8 cellular contexts compared by ENCODE assay signal in genomic region chr1:228102791-228103620, GRCh38. TPM values are rescaled to one million over a fixed set of nuclear protein-coding genes. Genes with fewer than 3 reads are reported as not detected.
DNase-seq lines count a peak whose midpoint lies in the region; ATAC-seq and TF ChIP-seq lines count a peak whose summit lies in the region.

TSS of gene C1orf35 (minus strand) at chr1:228103325. CDS start at chr1:228103227, 98 bp downstream.

- 0% methylated on average over 95 to 104 of the region's 104 CpGs for WGBS in adipose tissue, 3 donors
- 0 to 1% (median 0%) methylated on average over 37 to 104 of the region's 104 CpGs for WGBS in heart left ventricle, 4 donors
- WGBS in upper lobe of left lung, 2 donors = 0% methylated on average over 29 of the region's 104 CpGs; no CpG with 5 or more reads in 1 of the 2 donors

- intact Hi-C loops in heart left ventricle (cut with DNase I) (loop anchor here in 1 of 10 donors (2.0 kb wide), 1 partner anchor 20 kb away; the partner anchor contains the start of gene ARF1), posterior cingulate gyrus (cut with DNase I) (loop anchor here (2.0 kb wide), 1 partner anchor 20 kb away; the partner anchor contains the start of gene ARF1)

- H3K4me1 ChIP-seq in heart left ventricle = peaks cover 0 to 42% (median 25%) of the 10 kb centered on the region in 12 donors
- peaks cover 21 to 41% (median 25%) of the 10 kb centered on the region in 4 donors for H3K4me1 ChIP-seq in upper lobe of left lung

- no peaks in the 10 kb centered on the region for H3K9me3 ChIP-seq in heart left ventricle
- H3K9me3 ChIP-seq in upper lobe of left lung = no peaks in the 10 kb centered on the region

- TF ChIP-seq POLR2A in GM15510 (IDR thresholded peaks at IDR 0.05; ENCODE audit: borderline replicate concordance, extremely low read depth, insufficient read length) (peak; percentile 56), heart left ventricle (IDR thresholded peaks at IDR 0.05) (peak in 1 of 2 donors; percentile 61), upper lobe of left lung (IDR thresholded peaks at IDR 0.05) (peak in 3 of 4 donors; percentile 67 to 84 (median 72))

- TF ChIP-seq CTCF in heart left ventricle (IDR thresholded peaks at IDR 0.05) = no peak
- peak in 3 of 6 experiments; percentile 19 to 55 (median 35) for TF ChIP-seq CTCF in upper lobe of left lung (IDR thresholded peaks at IDR 0.05)

- peak; percentile 68 for ATAC-seq in HG02884 (IDR thresholded peaks at IDR 0.05; ENCODE audit: unreplicated experiment)
- ATAC-seq in heart left ventricle = peak; percentile 85 to 93 (median 88)
- ATAC-seq in upper lobe of left lung (ENCODE audit: low FRiP score in 2 of 2) = peak; percentile 88 to 93

- peak within 1 kb of the TSS; percentile 62 to 99 (median 92) for H3K4me3 ChIP-seq in heart left ventricle
- peak within 1 kb of the TSS; percentile 83 to 98 (median 88) for H3K4me3 ChIP-seq in upper lobe of left lung

- H3K27me3 ChIP-seq in heart left ventricle (no peaks in the 10 kb centered on the region), upper lobe of left lung (no peaks in the 10 kb centered on the region)

- H3K36me3 ChIP-seq in heart left ventricle (peaks cover 0 to 60% (median 51%) of the 10 kb centered on the region in 9 donors), upper lobe of left lung (peaks cover 15 to 56% (median 42%) of the 10 kb centered on the region in 4 donors)

- peak in 1 of 4 donors; percentile 41 for TF ChIP-seq EP300 in upper lobe of left lung (IDR thresholded peaks at IDR 0.05)

- peak within 1 kb of the TSS; percentile 66 for H3K27ac ChIP-seq in adipose tissue (ENCODE audit: low read depth, low read length)
- H3K27ac ChIP-seq in heart left ventricle = peak within 1 kb of the TSS; percentile 55 to 97 (median 89)
- H3K27ac ChIP-seq in upper lobe of left lung = peak within 1 kb of the TSS; percentile 91 to 94 (median 92)

- DNase-seq in NCI-H146 treated with DMSO at 0.1 percent for 48 hours (lab: John Stamatoyannopoulos, UW; ENCODE audit: unreplicated experiment) = peak; percentile 82
- DNase-seq in T-helper 1 cell = peak; percentile 85 to 94 (median 92)
- peak; percentile 92 to 97 (median 94) for DNase-seq in heart left ventricle
- DNase-seq in posterior cingulate gyrus = peak; percentile 81 to 98 (median 89)
- peak; percentile 93 to 99 for DNase-seq in upper lobe of left lung

RNA-seq across cellular contexts. Expression of gene C1orf35, which starts in this region (rescaled TPM):
- polyA plus RNA-seq in adipose tissue (10 to 100 TPM; 10.0 to 12.7 (median 12.6) TPM), heart left ventricle (1 to 10 TPM; 9.8 TPM)
- total RNA-seq in heart left ventricle (1 to 10 TPM; 6.2 to 8.4 (median 7.2) TPM), upper lobe of left lung (10 to 100 TPM; 12.8 to 34.6 (median 17.8) TPM)

Comparison
In these comparisons a context has a peak if more than half of its experiments do, and no peak if none do; other contexts are left out.
1. Peak in every context shown above with its lines: DNase-seq, ATAC-seq, H3K4me3 ChIP-seq and H3K27ac ChIP-seq.